In genomic region chr5:172806897-172807672, GRCh38 we compare ENCODE assay signal across 1 cellular context.
TF ChIP-seq lines count a peak whose summit lies in the region.

No MANE protein-coding gene starts in this region.

TF ChIP-seq in K562, 482 proteins besides CTCF, POLR2A, EP300 and RAD21 (continued from another document and continues in another):
- TF ChIP-seq, protein P1, sequence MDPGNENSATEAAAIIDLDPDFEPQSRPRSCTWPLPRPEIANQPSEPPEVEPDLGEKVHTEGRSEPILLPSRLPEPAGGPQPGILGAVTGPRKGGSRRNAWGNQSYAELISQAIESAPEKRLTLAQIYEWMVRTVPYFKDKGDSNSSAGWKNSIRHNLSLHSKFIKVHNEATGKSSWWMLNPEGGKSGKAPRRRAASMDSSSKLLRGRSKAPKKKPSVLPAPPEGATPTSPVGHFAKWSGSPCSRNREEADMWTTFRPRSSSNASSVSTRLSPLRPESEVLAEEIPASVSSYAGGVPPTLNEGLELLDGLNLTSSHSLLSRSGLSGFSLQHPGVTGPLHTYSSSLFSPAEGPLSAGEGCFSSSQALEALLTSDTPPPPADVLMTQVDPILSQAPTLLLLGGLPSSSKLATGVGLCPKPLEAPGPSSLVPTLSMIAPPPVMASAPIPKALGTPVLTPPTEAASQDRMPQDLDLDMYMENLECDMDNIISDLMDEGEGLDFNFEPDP (CRISPR knock-in tag; IDR thresholded peaks at IDR 0.05), result no peak
- TF ChIP-seq BMI1 (IDR thresholded peaks at IDR 0.05; ENCODE audit: low read length), result no peak
- no peak for TF ChIP-seq MXI1 (IDR thresholded peaks at IDR 0.05; ENCODE audit: low read depth, low read length)
- no peak for TF ChIP-seq ARID3A (IDR thresholded peaks at IDR 0.05; ENCODE audit: borderline replicate concordance, low read depth, low read length)
- peak; percentile 66; the same call in 1 of the 2 replicates for TF ChIP-seq MAX (CRISPR knock-in tag; IDR thresholded peaks at IDR 0.05)
- TF ChIP-seq C11orf30 (IDR thresholded peaks at IDR 0.05; ENCODE audit: low read depth), result peak; percentile 45; the same call in 1 of the 2 replicates
- 0 out of 2 replicates have a peak, but pooled peaks have one; percentile 10 for TF ChIP-seq KLF16 (IDR thresholded peaks at IDR 0.05)
- TF ChIP-seq TGIF2 (CRISPR knock-in tag; IDR thresholded peaks at IDR 0.05), result no peak
- TF ChIP-seq DMBX1 (CRISPR knock-in tag; IDR thresholded peaks at IDR 0.05; ENCODE audit: borderline replicate concordance), result peak; percentile 84
- TF ChIP-seq NFATC3 (IDR thresholded peaks at IDR 0.05), result no peak
- no peak for TF ChIP-seq PHB2 (IDR thresholded peaks at IDR 0.05; ENCODE audit: low read depth)
- no peak for TF ChIP-seq KAT2B (IDR thresholded peaks at IDR 0.05; ENCODE audit: low read depth, low read length)
- TF ChIP-seq, protein P2, sequence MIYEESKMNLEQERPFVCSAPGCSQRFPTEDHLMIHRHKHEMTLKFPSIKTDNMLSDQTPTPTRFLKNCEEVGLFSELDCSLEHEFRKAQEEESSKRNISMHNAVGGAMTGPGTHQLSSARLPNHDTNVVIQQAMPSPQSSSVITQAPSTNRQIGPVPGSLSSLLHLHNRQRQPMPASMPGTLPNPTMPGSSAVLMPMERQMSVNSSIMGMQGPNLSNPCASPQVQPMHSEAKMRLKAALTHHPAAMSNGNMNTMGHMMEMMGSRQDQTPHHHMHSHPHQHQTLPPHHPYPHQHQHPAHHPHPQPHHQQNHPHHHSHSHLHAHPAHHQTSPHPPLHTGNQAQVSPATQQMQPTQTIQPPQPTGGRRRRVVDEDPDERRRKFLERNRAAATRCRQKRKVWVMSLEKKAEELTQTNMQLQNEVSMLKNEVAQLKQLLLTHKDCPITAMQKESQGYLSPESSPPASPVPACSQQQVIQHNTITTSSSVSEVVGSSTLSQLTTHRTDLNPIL (CRISPR knock-in tag; IDR thresholded peaks at IDR 0.05), result no peak
- TF ChIP-seq ZBTB17 (CRISPR knock-in tag; IDR thresholded peaks at IDR 0.05), result 0 out of 2 replicates have a peak, but pooled peaks have one; percentile 60
- no peak for TF ChIP-seq NFIC (IDR thresholded peaks at IDR 0.05)
- TF ChIP-seq, protein P3, sequence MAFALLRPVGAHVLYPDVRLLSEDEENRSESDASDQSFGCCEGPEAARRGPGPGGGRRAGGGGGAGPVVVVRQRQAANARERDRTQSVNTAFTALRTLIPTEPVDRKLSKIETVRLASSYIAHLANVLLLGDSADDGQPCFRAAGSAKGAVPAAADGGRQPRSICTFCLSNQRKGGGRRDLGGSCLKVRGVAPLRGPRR (CRISPR knock-in tag; IDR thresholded peaks at IDR 0.05), result no peak
- no peak for TF ChIP-seq PRPF4 (IDR thresholded peaks at IDR 0.05; ENCODE audit: insufficient read depth, low read depth, low read length, poor library complexity, severe bottlenecking)
- TF ChIP-seq, protein P4, sequence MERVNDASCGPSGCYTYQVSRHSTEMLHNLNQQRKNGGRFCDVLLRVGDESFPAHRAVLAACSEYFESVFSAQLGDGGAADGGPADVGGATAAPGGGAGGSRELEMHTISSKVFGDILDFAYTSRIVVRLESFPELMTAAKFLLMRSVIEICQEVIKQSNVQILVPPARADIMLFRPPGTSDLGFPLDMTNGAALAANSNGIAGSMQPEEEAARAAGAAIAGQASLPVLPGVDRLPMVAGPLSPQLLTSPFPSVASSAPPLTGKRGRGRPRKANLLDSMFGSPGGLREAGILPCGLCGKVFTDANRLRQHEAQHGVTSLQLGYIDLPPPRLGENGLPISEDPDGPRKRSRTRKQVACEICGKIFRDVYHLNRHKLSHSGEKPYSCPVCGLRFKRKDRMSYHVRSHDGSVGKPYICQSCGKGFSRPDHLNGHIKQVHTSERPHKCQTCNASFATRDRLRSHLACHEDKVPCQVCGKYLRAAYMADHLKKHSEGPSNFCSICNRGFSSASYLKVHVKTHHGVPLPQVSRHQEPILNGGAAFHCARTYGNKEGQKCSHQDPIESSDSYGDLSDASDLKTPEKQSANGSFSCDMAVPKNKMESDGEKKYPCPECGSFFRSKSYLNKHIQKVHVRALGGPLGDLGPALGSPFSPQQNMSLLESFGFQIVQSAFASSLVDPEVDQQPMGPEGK (CRISPR knock-in tag; IDR thresholded peaks at IDR 0.05; ENCODE audit: borderline replicate concordance), result no peak
- peak in 1 of 2 experiments; percentile 43; a peak in 1 of 4 replicates for TF ChIP-seq ZMIZ1 (IDR thresholded peaks at IDR 0.05; ENCODE audit: low read depth in 2 of 2, low read length in 2 of 2)
- TF ChIP-seq, protein P5, sequence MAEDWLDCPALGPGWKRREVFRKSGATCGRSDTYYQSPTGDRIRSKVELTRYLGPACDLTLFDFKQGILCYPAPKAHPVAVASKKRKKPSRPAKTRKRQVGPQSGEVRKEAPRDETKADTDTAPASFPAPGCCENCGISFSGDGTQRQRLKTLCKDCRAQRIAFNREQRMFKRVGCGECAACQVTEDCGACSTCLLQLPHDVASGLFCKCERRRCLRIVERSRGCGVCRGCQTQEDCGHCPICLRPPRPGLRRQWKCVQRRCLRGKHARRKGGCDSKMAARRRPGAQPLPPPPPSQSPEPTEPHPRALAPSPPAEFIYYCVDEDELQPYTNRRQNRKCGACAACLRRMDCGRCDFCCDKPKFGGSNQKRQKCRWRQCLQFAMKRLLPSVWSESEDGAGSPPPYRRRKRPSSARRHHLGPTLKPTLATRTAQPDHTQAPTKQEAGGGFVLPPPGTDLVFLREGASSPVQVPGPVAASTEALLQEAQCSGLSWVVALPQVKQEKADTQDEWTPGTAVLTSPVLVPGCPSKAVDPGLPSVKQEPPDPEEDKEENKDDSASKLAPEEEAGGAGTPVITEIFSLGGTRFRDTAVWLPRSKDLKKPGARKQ (CRISPR knock-in tag; IDR thresholded peaks at IDR 0.05), result no peak
- TF ChIP-seq SIN3B (IDR thresholded peaks at IDR 0.05; ENCODE audit: low read depth), result no peak
- TF ChIP-seq NFE2L1 (tag; IDR thresholded peaks at IDR 0.05; ENCODE audit: borderline replicate concordance, low read depth), result no peak
- TF ChIP-seq, protein P6, sequence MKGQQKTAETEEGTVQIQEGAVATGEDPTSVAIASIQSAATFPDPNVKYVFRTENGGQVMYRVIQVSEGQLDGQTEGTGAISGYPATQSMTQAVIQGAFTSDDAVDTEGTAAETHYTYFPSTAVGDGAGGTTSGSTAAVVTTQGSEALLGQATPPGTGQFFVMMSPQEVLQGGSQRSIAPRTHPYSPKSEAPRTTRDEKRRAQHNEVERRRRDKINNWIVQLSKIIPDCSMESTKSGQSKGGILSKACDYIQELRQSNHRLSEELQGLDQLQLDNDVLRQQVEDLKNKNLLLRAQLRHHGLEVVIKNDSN (CRISPR knock-in tag; IDR thresholded peaks at IDR 0.05), result no peak
- TF ChIP-seq, protein P7, sequence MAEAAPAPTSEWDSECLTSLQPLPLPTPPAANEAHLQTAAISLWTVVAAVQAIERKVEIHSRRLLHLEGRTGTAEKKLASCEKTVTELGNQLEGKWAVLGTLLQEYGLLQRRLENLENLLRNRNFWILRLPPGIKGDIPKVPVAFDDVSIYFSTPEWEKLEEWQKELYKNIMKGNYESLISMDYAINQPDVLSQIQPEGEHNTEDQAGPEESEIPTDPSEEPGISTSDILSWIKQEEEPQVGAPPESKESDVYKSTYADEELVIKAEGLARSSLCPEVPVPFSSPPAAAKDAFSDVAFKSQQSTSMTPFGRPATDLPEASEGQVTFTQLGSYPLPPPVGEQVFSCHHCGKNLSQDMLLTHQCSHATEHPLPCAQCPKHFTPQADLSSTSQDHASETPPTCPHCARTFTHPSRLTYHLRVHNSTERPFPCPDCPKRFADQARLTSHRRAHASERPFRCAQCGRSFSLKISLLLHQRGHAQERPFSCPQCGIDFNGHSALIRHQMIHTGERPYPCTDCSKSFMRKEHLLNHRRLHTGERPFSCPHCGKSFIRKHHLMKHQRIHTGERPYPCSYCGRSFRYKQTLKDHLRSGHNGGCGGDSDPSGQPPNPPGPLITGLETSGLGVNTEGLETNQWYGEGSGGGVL (CRISPR knock-in tag; IDR thresholded peaks at IDR 0.05), result no peak
- TF ChIP-seq JUND (IDR thresholded peaks at IDR 0.05; ENCODE audit: borderline replicate concordance, low read depth, low read length), result peak; percentile 88
- TF ChIP-seq JUND (tag; IDR thresholded peaks at IDR 0.05; ENCODE audit: borderline replicate concordance, low read depth, low read length), result peak; percentile 88; the same call in 2 of the 3 replicates
- no peak for TF ChIP-seq KAT8 (IDR thresholded peaks at IDR 0.05; ENCODE audit: low read depth)
- peak; percentile 55; the same call in 1 of the 2 replicates for TF ChIP-seq NCOA1 (IDR thresholded peaks at IDR 0.05; ENCODE audit: low read depth)
- TF ChIP-seq, protein P8, sequence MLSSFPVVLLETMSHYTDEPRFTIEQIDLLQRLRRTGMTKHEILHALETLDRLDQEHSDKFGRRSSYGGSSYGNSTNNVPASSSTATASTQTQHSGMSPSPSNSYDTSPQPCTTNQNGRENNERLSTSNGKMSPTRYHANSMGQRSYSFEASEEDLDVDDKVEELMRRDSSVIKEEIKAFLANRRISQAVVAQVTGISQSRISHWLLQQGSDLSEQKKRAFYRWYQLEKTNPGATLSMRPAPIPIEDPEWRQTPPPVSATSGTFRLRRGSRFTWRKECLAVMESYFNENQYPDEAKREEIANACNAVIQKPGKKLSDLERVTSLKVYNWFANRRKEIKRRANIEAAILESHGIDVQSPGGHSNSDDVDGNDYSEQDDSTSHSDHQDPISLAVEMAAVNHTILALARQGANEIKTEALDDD (IDR thresholded peaks at IDR 0.05), result no peak
- TF ChIP-seq PHF21A (IDR thresholded peaks at IDR 0.05; ENCODE audit: borderline replicate concordance, low read depth), result 0 out of 2 replicates have a peak, but pooled peaks have one; percentile 31
- peak; percentile 54 for TF ChIP-seq ASH1L (IDR thresholded peaks at IDR 0.05; ENCODE audit: borderline replicate concordance, low read depth, partially characterized antibody)
- TF ChIP-seq ZNF197 (CRISPR knock-in tag; IDR thresholded peaks at IDR 0.05; ENCODE audit: low read depth), result no peak
- TF ChIP-seq PKNOX1 (IDR thresholded peaks at IDR 0.05), result peak; percentile 53; the same call in 1 of the 2 replicates
- TF ChIP-seq, protein P9, sequence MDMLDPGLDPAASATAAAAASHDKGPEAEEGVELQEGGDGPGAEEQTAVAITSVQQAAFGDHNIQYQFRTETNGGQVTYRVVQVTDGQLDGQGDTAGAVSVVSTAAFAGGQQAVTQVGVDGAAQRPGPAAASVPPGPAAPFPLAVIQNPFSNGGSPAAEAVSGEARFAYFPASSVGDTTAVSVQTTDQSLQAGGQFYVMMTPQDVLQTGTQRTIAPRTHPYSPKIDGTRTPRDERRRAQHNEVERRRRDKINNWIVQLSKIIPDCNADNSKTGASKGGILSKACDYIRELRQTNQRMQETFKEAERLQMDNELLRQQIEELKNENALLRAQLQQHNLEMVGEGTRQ (CRISPR knock-in tag; IDR thresholded peaks at IDR 0.05), result no peak
- TF ChIP-seq SMARCC2 (IDR thresholded peaks at IDR 0.05; ENCODE audit: low read depth), result no peak
- TF ChIP-seq ZNF785 (CRISPR knock-in tag; IDR thresholded peaks at IDR 0.05), result no peak
- TF ChIP-seq HDAC8 (tag; IDR thresholded peaks at IDR 0.05), result peak; percentile 61; the same call in 1 of the 2 replicates
- no peak for TF ChIP-seq ILF3 (IDR thresholded peaks at IDR 0.05; ENCODE audit: borderline replicate concordance)
- TF ChIP-seq ARID2 (IDR thresholded peaks at IDR 0.05), result 0 out of 2 replicates have a peak, but pooled peaks have one; percentile 10
- TF ChIP-seq NR4A1 (CRISPR knock-in tag; IDR thresholded peaks at IDR 0.05), result no peak
- peak; percentile 88 for TF ChIP-seq NR4A1 (tag; IDR thresholded peaks at IDR 0.05)
- no peak for TF ChIP-seq CBX2 (IDR thresholded peaks at IDR 0.05; ENCODE audit: insufficient read depth, low read length, poor library complexity, severe bottlenecking)
- no peak for TF ChIP-seq RBBP5 (IDR thresholded peaks at IDR 0.05; ENCODE audit: borderline replicate concordance, insufficient read depth, low read length, poor library complexity, severe bottlenecking)
- peak in 1 of 2 experiments; percentile 52; a peak in 2 of 4 replicates for TF ChIP-seq HDAC1 (IDR thresholded peaks at IDR 0.05)
- TF ChIP-seq SMARCB1 (IDR thresholded peaks at IDR 0.05; ENCODE audit: insufficient read length, low read depth), result no peak
